Comparison of ENCODE assay signal across 1 cellular context in genomic region chr17:72616457-72616856, GRCh38.
TF ChIP-seq lines count a peak whose summit lies in the region.

No MANE protein-coding gene starts in this region.

TF ChIP-seq in GM23338, 12 proteins besides CTCF, POLR2A, EP300 and RAD21 (continued from another document):
- TF ChIP-seq REST (IDR thresholded peaks at IDR 0.05; ENCODE audit: unreplicated experiment) (no peak), CREB1 (CRISPR knock-in tag; IDR thresholded peaks at IDR 0.05; ENCODE audit: low read depth) (no peak), EZH2phosphoT487 (IDR thresholded peaks at IDR 0.05; ENCODE audit: unreplicated experiment) (no peak), EZH2 (IDR thresholded peaks at IDR 0.05; ENCODE audit: low read depth, unreplicated experiment) (no peak)
